In the genomic region with DNA sequence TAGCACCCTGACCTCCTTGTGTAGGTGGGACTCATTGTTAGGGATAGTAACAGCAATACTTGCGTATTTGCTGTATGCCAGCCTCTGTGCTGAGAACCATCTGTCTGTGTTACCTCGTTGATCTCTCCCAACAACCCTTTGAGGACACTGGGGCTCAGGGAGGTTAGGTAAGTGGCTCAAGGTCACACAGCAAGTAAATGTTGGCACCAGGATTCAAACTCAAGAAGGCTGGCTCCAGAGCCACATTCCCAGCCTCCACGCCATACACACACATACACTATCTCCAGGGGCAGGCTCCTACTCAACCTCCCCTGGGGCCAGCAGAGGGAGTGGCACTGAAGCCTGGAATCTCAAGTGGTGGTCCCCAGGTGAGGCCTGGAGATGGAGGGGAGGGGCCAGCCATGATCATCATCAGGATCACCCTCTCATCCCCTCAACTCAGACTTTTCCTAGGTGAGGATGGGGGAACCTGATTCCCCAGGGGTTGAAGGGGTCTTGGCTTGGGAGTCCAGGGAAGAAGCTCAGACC, we compare ENCODE assay signal across 1 cellular context.
TF ChIP-seq lines count a peak whose summit lies in the region.

No MANE protein-coding gene starts in this region.

TF ChIP-seq in GM23338, 12 proteins besides CTCF, POLR2A, EP300 and RAD21 (continued from another document):
- no peak for TF ChIP-seq ZNF462 (CRISPR knock-in tag; IDR thresholded peaks at IDR 0.05)
- no peak for TF ChIP-seq CREB1 (CRISPR knock-in tag; IDR thresholded peaks at IDR 0.05; ENCODE audit: low read depth)
- TF ChIP-seq JUNB (IDR thresholded peaks at IDR 0.05; ENCODE audit: unreplicated experiment): no peak
- no peak for TF ChIP-seq ETS1 (IDR thresholded peaks at IDR 0.05)
- no peak for TF ChIP-seq POLR2AphosphoS5 (IDR thresholded peaks at IDR 0.05; ENCODE audit: low read depth)
- no peak for TF ChIP-seq NANOG (IDR thresholded peaks at IDR 0.05; ENCODE audit: borderline replicate concordance)
